Comparison of ENCODE assay signal across 1 cellular context in genomic region chr2:15665943-15666460, GRCh38.
TF ChIP-seq lines count a peak whose summit lies in the region.

No MANE protein-coding gene starts in this region.

TF ChIP-seq in HepG2, 621 proteins besides CTCF, POLR2A, EP300 and RAD21 (continued from another document):
- TF ChIP-seq ZBTB43 (CRISPR knock-in tag; conservative IDR thresholded peaks at IDR 0.05) (no peak), ETV5 (CRISPR knock-in tag; IDR thresholded peaks at IDR 0.05; ENCODE audit: borderline replicate concordance) (0 out of 2 replicates have a peak, but pooled peaks have one; percentile 4), THAP8 (CRISPR knock-in tag; IDR thresholded peaks at IDR 0.05; ENCODE audit: borderline replicate concordance) (no peak), ZNF710 (CRISPR knock-in tag; IDR thresholded peaks at IDR 0.05; ENCODE audit: borderline replicate concordance) (0 out of 2 replicates have a peak, but pooled peaks have one; percentile 33), ZNF614 (CRISPR knock-in tag; IDR thresholded peaks at IDR 0.05; ENCODE audit: borderline replicate concordance) (no peak), SUZ12 (IDR thresholded peaks at IDR 0.05; ENCODE audit: low read depth, low read length) (no peak), ZNF383 (CRISPR knock-in tag; IDR thresholded peaks at IDR 0.05; ENCODE audit: borderline replicate concordance) (no peak), PPARG (CRISPR knock-in tag; conservative IDR thresholded peaks at IDR 0.05) (no peak), ZNF709 (CRISPR knock-in tag; IDR thresholded peaks at IDR 0.05) (no peak), DNMT3B (CRISPR knock-in tag; conservative IDR thresholded peaks at IDR 0.05) (no peak), MZF1 (CRISPR knock-in tag; IDR thresholded peaks at IDR 0.05; ENCODE audit: borderline replicate concordance) (no peak), KAT8 (CRISPR knock-in tag; IDR thresholded peaks at IDR 0.05) (no peak), SNRNP70 (IDR thresholded peaks at IDR 0.05; ENCODE audit: low read depth, low read length) (no peak), ZSCAN5A (CRISPR knock-in tag; IDR thresholded peaks at IDR 0.05; ENCODE audit: borderline replicate concordance) (no peak)
